Comparison of ENCODE assay signal across 12 cellular contexts in genomic region chrX:67604979-67605703, GRCh38.
DNase-seq lines count a peak whose midpoint lies in the region; ATAC-seq, FAIRE-seq and TF ChIP-seq lines count a peak whose summit lies in the region.
"Had no signal": no experiment of that assay in that cellular context is flagged by ENCODE, and none has a peak within 500 bp of the region (broad histone marks: within the 10 kb centered on the region; RNA-seq: fewer than 3 reads in every experiment).

No MANE protein-coding gene starts in this region.

- WGBS in gastroesophageal sphincter (ENCODE audit: low coverage in 1 of 2), 2 donors = 61 to 69% methylated on average over 3 of the region's 3 CpGs

- H3K4me1 ChIP-seq in RWPE2 (ENCODE audit: insufficient read depth, poor library complexity, severe bottlenecking) (no peaks in the 10 kb centered on the region), gastroesophageal sphincter (no peaks in the 10 kb centered on the region)
- H3K4me1 ChIP-seq: BLaER1, transverse colon had no signal

- TF ChIP-seq CTCF in RWPE2 (IDR thresholded peaks at IDR 0.05; ENCODE audit: poor library complexity, severe bottlenecking) = no peak
- no peak for TF ChIP-seq CTCF in gastroesophageal sphincter (IDR thresholded peaks at IDR 0.05)
- TF ChIP-seq CTCF in CD14-positive monocyte (IDR thresholded peaks at IDR 0.05) = no peak

- H3K27me3 ChIP-seq in RWPE2 (ENCODE audit: insufficient read depth, poor library complexity, severe bottlenecking) = no peaks in the 10 kb centered on the region
- no peaks in the 10 kb centered on the region for H3K27me3 ChIP-seq in gastroesophageal sphincter
- H3K27me3 ChIP-seq: BLaER1, transverse colon had no signal

- H3K4me3 Mint-ChIP-seq in CD14-positive monocyte = no peak overlapping the region
- H3K4me3 Mint-ChIP-seq: IgD-negative memory B cell had no signal

- no peaks in the 10 kb centered on the region for H3K36me3 ChIP-seq in RWPE2 (ENCODE audit: low read depth)
- no peaks in the 10 kb centered on the region for H3K36me3 ChIP-seq in gastroesophageal sphincter
- H3K36me3 ChIP-seq: BLaER1, transverse colon had no signal

- peaks cover 0 to 8% (median 0%) of the 10 kb centered on the region in 3 donors for H3K27me3 Mint-ChIP-seq in CD14-positive monocyte (ENCODE audit: low read depth in 3 of 3)
- H3K27me3 Mint-ChIP-seq: IgD-negative memory B cell had no signal

- FAIRE-seq in urothelium cell line (lab: Jason Lieb, UNC) = no peak

- ATAC-seq in Right ventricle myocardium inferior (peak; percentile 79), RWPE2 (ENCODE audit: low read depth) (peak; percentile 74), gastroesophageal sphincter (peak; percentile 31), HG02973 (IDR thresholded peaks at IDR 0.05; ENCODE audit: unreplicated experiment) (no peak)

- DNase-seq in Right ventricle myocardium inferior (ENCODE audit: missing footprints) (no peak), cardiac septum (ENCODE audit: low spot score) (no peak), RWPE2 (ENCODE audit: low spot score) (no peak), urothelium cell line (ENCODE audit: low spot score) (peak; percentile 58), CD14-positive monocyte (ENCODE audit: low spot score) (no peak), NCI-H2029 (lab: John Stamatoyannopoulos, UW) (no peak)
- DNase-seq: stimulated activated CD4-positive, alpha-beta T cell treated with anti-CD3 and anti-CD28 coated beads, Interleukin-12 subunit alpha, Interleukin-12 subunit beta, amount 100 ng/mL, for 4 hours; transverse colon had no signal

- no peaks in the 10 kb centered on the region for H3K9me3 ChIP-seq in RWPE2 (ENCODE audit: severe bottlenecking)
- no peaks in the 10 kb centered on the region for H3K9me3 ChIP-seq in gastroesophageal sphincter
- H3K9me3 ChIP-seq: BLaER1, transverse colon had no signal

- H3K4me1 Mint-ChIP-seq in CD14-positive monocyte = no peaks in the 10 kb centered on the region
- H3K4me1 Mint-ChIP-seq: IgD-negative memory B cell had no signal

- H3K4me3 ChIP-seq in RWPE2 (ENCODE audit: severe bottlenecking) = no peak overlapping the region
- no peak overlapping the region for H3K4me3 ChIP-seq in gastroesophageal sphincter
- H3K4me3 ChIP-seq: BLaER1, transverse colon had no signal

- TF ChIP-seq EP300 in gastroesophageal sphincter (IDR thresholded peaks at IDR 0.05) = no peak

- H3K9me3 Mint-ChIP-seq in CD14-positive monocyte = peaks cover 0 to 3% (median 0%) of the 10 kb centered on the region in 7 donors
- H3K9me3 Mint-ChIP-seq: IgD-negative memory B cell had no signal

- no peak for TF ChIP-seq POLR2A in gastroesophageal sphincter (IDR thresholded peaks at IDR 0.05)

- H3K36me3 Mint-ChIP-seq in CD14-positive monocyte = no peaks in the 10 kb centered on the region
- H3K36me3 Mint-ChIP-seq: IgD-negative memory B cell had no signal

- H3K27ac Mint-ChIP-seq in CD14-positive monocyte = no peak overlapping the region
- H3K27ac Mint-ChIP-seq: IgD-negative memory B cell had no signal

- H3K27ac ChIP-seq in RWPE2 (ENCODE audit: poor library complexity, severe bottlenecking) (peak overlapping the region; percentile 36), gastroesophageal sphincter (no peak overlapping the region)
- H3K27ac ChIP-seq: BLaER1, transverse colon had no signal

- intact Hi-C loops in Right ventricle myocardium inferior (cut with DNase I) (no loop called here), cardiac septum (cut with DNase I) (no loop called here), CD14-positive monocyte (cut with micrococcal nuclease) (no loop called here)
